In the genomic region with DNA sequence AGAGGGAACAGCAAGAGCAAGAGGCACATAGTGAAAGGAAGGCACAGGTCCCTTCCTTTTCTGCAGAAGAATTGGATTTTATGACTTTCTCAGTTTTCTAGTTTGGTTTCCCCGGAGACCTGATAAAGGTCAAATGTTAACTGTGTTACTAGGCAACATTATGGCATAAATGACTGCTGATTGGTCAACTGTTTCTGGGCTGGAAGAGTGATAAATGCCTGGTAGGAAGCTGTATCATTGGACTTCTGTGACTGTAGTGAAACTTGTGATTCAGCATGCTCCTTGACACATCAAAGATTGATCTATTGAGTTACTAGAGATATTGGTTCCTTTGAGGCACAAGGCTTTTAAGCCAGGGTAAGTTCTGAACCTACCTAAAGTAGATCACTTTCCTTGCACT, we compare ENCODE assay signal across 13 cellular contexts. TPM values are rescaled to one million over a fixed set of nuclear protein-coding genes. Genes with fewer than 3 reads are reported as not detected.
DNase-seq lines count a peak whose midpoint lies in the region; ATAC-seq and TF ChIP-seq lines count a peak whose summit lies in the region.
"Had no signal": no experiment of that assay in that cellular context is flagged by ENCODE, and none has a peak within 500 bp of the region (broad histone marks: within the 10 kb centered on the region; RNA-seq: fewer than 3 reads in every experiment).

No MANE protein-coding gene starts in this region.

- CTCF ChIA-PET in T-cell (lab: Charles Lee): interaction anchor here in 1 of 2 donors (0.6 kb wide), 1 partner anchor 236 kb away, joined by 6 read pairs; no protein-coding TSS in a partner anchor

- no peak overlapping the region for H3K9ac ChIP-seq in Karpas-422 (ENCODE audit: low read length)

- H3K4me2 ChIP-seq in Karpas-422 (ENCODE audit: low read depth, low read length, poor library complexity, severe bottlenecking): no peak overlapping the region

- no peak overlapping the region for H2AFZ ChIP-seq in Karpas-422 (ENCODE audit: low read length)

- no peaks in the 10 kb centered on the region for H4K20me1 ChIP-seq in Karpas-422 (ENCODE audit: insufficient read depth, low read depth, low read length)

- no peak overlapping the region for H3K4me3 ChIP-seq in fibroblast of mammary gland (ENCODE audit: control insufficient read depth, low read depth, low read length)
- H3K4me3 ChIP-seq in Karpas-422 (ENCODE audit: low read length): no peak overlapping the region

- POLR2A ChIA-PET in T-cell (lab: Charles Lee): no interaction called here

- no peaks in the 10 kb centered on the region for H3K79me2 ChIP-seq in Karpas-422 (ENCODE audit: low read length)

- peak overlapping the region; percentile 88 for H3K27ac Mint-ChIP-seq in activated T-cell treated with anti-CD3 and anti-CD28 coated beads, Interleukin-2, amount 50 U/mL, for 24 hours
- peak overlapping the region; percentile 70 to 75 for H3K27ac Mint-ChIP-seq in T-cell
- peak overlapping the region; percentile 74 for H3K27ac Mint-ChIP-seq in stimulated activated naive B cell treated with anti-CD40 and anti-IgM and Interleukin-4, amounts not matched to agents 10 μg/mL and 1 μg/mL and 100 μg/mL, for 72 hours

- H3K27ac ChIP-seq in Karpas-422 (ENCODE audit: low read length): no peak overlapping the region

- H3K27me3 ChIP-seq in Karpas-422 (ENCODE audit: low read length): no peaks in the 10 kb centered on the region

- no peak for ATAC-seq in T-cell (replicated peaks in 1 of 4)
- ATAC-seq in stimulated activated naive B cell treated with anti-CD40 and anti-IgM and Interleukin-4, amounts not matched to agents 10 μg/mL and 1 μg/mL and 100 μg/mL, for 72 hours (replicated peaks): peak; percentile 27 to 39

- peaks cover 87% of the 10 kb centered on the region for H3K4me1 Mint-ChIP-seq in activated T-cell treated with anti-CD3 and anti-CD28 coated beads, Interleukin-2, amount 50 U/mL, for 24 hours (ENCODE audit: low read depth)
- peaks cover 84 to 88% (median 86%) of the 10 kb centered on the region in 3 donors for H3K4me1 Mint-ChIP-seq in T-cell
- peaks cover 37 to 50% of the 10 kb centered on the region in 2 donors for H3K4me1 Mint-ChIP-seq in stimulated activated naive B cell treated with anti-CD40 and anti-IgM and Interleukin-4, amounts not matched to agents 10 μg/mL and 1 μg/mL and 100 μg/mL, for 72 hours

- no peak for TF ChIP-seq CTCF in fibroblast of mammary gland (conservative IDR thresholded peaks at IDR 0.05; ENCODE audit: control insufficient read depth, insufficient read depth, low read depth, low read length)

- H3K4me3 Mint-ChIP-seq in activated T-cell treated with anti-CD3 and anti-CD28 coated beads, Interleukin-2, amount 50 U/mL, for 24 hours: no peak overlapping the region
- H3K4me3 Mint-ChIP-seq in T-cell: no peak overlapping the region
- H3K4me3 Mint-ChIP-seq in stimulated activated naive B cell treated with anti-CD40 and anti-IgM and Interleukin-4, amounts not matched to agents 10 μg/mL and 1 μg/mL and 100 μg/mL, for 72 hours: no peak overlapping the region

- H3K9me3 Mint-ChIP-seq in activated T-cell treated with anti-CD3 and anti-CD28 coated beads, Interleukin-2, amount 50 U/mL, for 24 hours: peaks cover 4% of the 10 kb centered on the region
- H3K9me3 Mint-ChIP-seq in T-cell: no peaks in the 10 kb centered on the region
- peaks cover 7 to 9% of the 10 kb centered on the region in 2 donors for H3K9me3 Mint-ChIP-seq in stimulated activated naive B cell treated with anti-CD40 and anti-IgM and Interleukin-4, amounts not matched to agents 10 μg/mL and 1 μg/mL and 100 μg/mL, for 72 hours

- H3K36me3 Mint-ChIP-seq in activated T-cell treated with anti-CD3 and anti-CD28 coated beads, Interleukin-2, amount 50 U/mL, for 24 hours (ENCODE audit: low read depth): peaks cover 93% of the 10 kb centered on the region
- peaks cover 76% of the 10 kb centered on the region for H3K36me3 Mint-ChIP-seq in T-cell
- H3K36me3 Mint-ChIP-seq in stimulated activated naive B cell treated with anti-CD40 and anti-IgM and Interleukin-4, amounts not matched to agents 10 μg/mL and 1 μg/mL and 100 μg/mL, for 72 hours: peaks cover 42 to 61% of the 10 kb centered on the region in 2 donors

- H3K9me3 ChIP-seq in Karpas-422 (ENCODE audit: low read length): no peaks in the 10 kb centered on the region

- peaks cover 18% of the 10 kb centered on the region for H3K4me1 ChIP-seq in Karpas-422 (ENCODE audit: low read length)

- no peaks in the 10 kb centered on the region for H3K27me3 Mint-ChIP-seq in activated T-cell treated with anti-CD3 and anti-CD28 coated beads, Interleukin-2, amount 50 U/mL, for 24 hours
- H3K27me3 Mint-ChIP-seq in T-cell: no peaks in the 10 kb centered on the region
- no peaks in the 10 kb centered on the region for H3K27me3 Mint-ChIP-seq in stimulated activated naive B cell treated with anti-CD40 and anti-IgM and Interleukin-4, amounts not matched to agents 10 μg/mL and 1 μg/mL and 100 μg/mL, for 72 hours

- no peaks in the 10 kb centered on the region for H3K36me3 ChIP-seq in Karpas-422 (ENCODE audit: insufficient read depth, low read length)

- no peaks in the 10 kb centered on the region for H3K9me2 ChIP-seq in Karpas-422 (replicated peaks; ENCODE audit: insufficient read depth, low read length)

- no peak for DNase-seq in activated T-cell treated with anti-CD3 and anti-CD28 coated beads, Interleukin-2, amount 50 U/mL, for 24 hours
- no peak for DNase-seq in activated T-cell treated with anti-CD3 and anti-CD28 coated beads, Interleukin-2, amount 50 U/mL, for 1 hour
- DNase-seq in T-cell (no peak), fibroblast of mammary gland (ENCODE audit: low read depth) (peak; percentile 36), Karpas-422 (no peak), NCI-H1417 (lab: John Stamatoyannopoulos, UW) (no peak), NCI-H1436 (lab: John Stamatoyannopoulos, UW) (no peak)
- no peak for DNase-seq in stimulated activated naive B cell treated with anti-CD40 and anti-IgM and Interleukin-4, amounts not matched to agents 10 μg/mL and 1 μg/mL and 100 μg/mL, for 72 hours
- DNase-seq: activated CD8-positive, alpha-beta memory T cell treated with anti-CD3 and anti-CD28 coated beads for 24 hours; DMS153; NCI-H146; SHP77; stimulated activated CD4-positive, alpha-beta T cell treated with anti-CD3 and anti-CD28 coated beads, Interleukin-12 subunit alpha, Interleukin-12 subunit beta, amount 100 ng/mL, for 4 hours had no signal

RNA-seq across cellular contexts. Expression of a gene that starts 55.7 kb away (rescaled TPM):
- total RNA-seq in T-cell: 10 to 100 TPM; 33.4 to 48.4 (median 41.9) TPM
- total RNA-seq in Karpas-422 (2014; rRNA removed; shearing (Covaris generic); ENCODE audit: low replicate concordance): 2.4 and 8.3 TPM in 2 replicates

Comparison
In these comparisons a context has a peak if more than half of its experiments do, and no peak if none do; other contexts are left out.
1. ATAC-seq: peak in stimulated activated naive B cell treated with anti-CD40 and anti-IgM and Interleukin-4, amounts not matched to agents 10 μg/mL and 1 μg/mL and 100 μg/mL, for 72 hours (2 of 2); none in T-cell (0 of 4).
2. Peak in every context shown above with its lines, with median percentiles within 50 percentile points of each other: H3K27ac Mint-ChIP-seq.